ENCODE assay signal across 8 cellular contexts in the genomic region with DNA sequence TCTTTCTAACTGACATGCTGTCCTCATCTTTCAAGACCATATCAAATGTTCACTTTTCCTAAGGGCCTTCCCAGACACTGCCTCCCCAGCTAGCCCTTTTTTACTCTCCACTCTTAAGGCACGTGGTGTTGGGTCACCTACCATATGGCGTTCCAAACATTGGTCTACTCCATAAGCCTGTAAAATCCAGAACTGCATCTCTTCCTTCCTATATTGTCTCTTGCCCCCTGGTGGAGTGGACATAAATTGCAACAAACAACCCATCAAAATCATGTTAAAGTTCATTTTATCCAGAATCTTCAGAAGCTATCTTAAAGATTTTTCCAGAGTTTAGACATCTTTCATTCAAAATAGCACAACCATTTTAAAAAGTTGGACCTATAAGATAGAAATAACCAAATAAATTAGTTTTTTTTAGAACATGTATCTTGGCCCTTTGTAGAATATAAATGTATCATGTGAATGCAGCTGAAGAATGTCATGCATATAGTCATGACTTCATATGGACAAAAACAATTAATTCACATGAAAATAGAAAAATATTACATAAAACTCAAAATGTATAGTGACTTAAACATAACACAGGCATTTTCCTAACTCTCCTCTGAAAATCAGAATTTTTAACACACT.
A peak's percentile ranks its signal among the peaks of the same experiment; 100 is the strongest.
DNase-seq lines count a peak whose midpoint lies in the region; ATAC-seq, FAIRE-seq and TF ChIP-seq lines count a peak whose summit lies in the region.

No MANE protein-coding gene starts in this region.

- TF ChIP-seq CTCF in AG10803 (conservative IDR thresholded peaks at IDR 0.05; ENCODE audit: low read length) (peak; percentile 51), choroid plexus epithelial cell (conservative IDR thresholded peaks at IDR 0.05; ENCODE audit: low read depth, low read length) (peak; percentile 74)

- H3K4me3 ChIP-seq in AG10803 (ENCODE audit: low read length): no peak overlapping the region
- no peak overlapping the region for H3K4me3 ChIP-seq in choroid plexus epithelial cell (ENCODE audit: low read depth, low read length)

- FAIRE-seq in GM18507 (lab: Jason Lieb, UNC): peak; percentile 57

- ATAC-seq in GM21367 (IDR thresholded peaks at IDR 0.05; ENCODE audit: unreplicated experiment) (no peak), HG02973 (IDR thresholded peaks at IDR 0.05; ENCODE audit: unreplicated experiment) (no peak), HG02970 (IDR thresholded peaks at IDR 0.05; ENCODE audit: low FRiP score, unreplicated experiment) (no peak)

- DNase-seq in AG10803 (ENCODE audit: low read depth): peak; percentile 3
- DNase-seq in GM18507 (ENCODE audit: extremely low spot score, insufficient read length, low read depth): no peak
- DNase-seq in NCI-H2081 (lab: John Stamatoyannopoulos, UW): peak; percentile 41 to 57
- DNase-seq in choroid plexus epithelial cell (ENCODE audit: low read depth): peak; percentile 57
- peak; percentile 36 for DNase-seq in pons (ENCODE audit: low spot score)
